Comparison of ENCODE assay signal across 1 cellular context in genomic region chr17:10041916-10042588, GRCh38.
TF ChIP-seq lines count a peak whose summit lies in the region.

No MANE protein-coding gene starts in this region.

TF ChIP-seq in GM12878, 131 proteins besides CTCF, POLR2A, EP300 and RAD21 (continued from another document and continues in another):
- TF ChIP-seq, protein P1, sequence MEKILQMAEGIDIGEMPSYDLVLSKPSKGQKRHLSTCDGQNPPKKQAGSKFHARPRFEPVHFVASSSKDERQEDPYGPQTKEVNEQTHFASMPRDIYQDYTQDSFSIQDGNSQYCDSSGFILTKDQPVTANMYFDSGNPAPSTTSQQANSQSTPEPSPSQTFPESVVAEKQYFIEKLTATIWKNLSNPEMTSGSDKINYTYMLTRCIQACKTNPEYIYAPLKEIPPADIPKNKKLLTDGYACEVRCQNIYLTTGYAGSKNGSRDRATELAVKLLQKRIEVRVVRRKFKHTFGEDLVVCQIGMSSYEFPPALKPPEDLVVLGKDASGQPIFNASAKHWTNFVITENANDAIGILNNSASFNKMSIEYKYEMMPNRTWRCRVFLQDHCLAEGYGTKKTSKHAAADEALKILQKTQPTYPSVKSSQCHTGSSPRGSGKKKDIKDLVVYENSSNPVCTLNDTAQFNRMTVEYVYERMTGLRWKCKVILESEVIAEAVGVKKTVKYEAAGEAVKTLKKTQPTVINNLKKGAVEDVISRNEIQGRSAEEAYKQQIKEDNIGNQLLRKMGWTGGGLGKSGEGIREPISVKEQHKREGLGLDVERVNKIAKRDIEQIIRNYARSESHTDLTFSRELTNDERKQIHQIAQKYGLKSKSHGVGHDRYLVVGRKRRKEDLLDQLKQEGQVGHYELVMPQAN (conservative IDR thresholded peaks at IDR 0.05) = no peak
- TF ChIP-seq YBX1 (IDR thresholded peaks at IDR 0.05) (no peak), FOXM1 (IDR thresholded peaks at IDR 0.05; ENCODE audit: low read depth, low read length) (peak; percentile 37; the same call in 1 of the 2 replicates), SP1 (IDR thresholded peaks at IDR 0.05; ENCODE audit: low read depth, low read length) (no peak), NBN (IDR thresholded peaks at IDR 0.05) (peak; percentile 53; the same call in 1 of the 2 replicates), YY1 (IDR thresholded peaks at IDR 0.05; ENCODE audit: low read depth, low read length) (no peak), ESRRA (IDR thresholded peaks at IDR 0.05; ENCODE audit: low read length) (no peak), SKIL (IDR thresholded peaks at IDR 0.05; ENCODE audit: low read depth, poor library complexity, severe bottlenecking) (peak; percentile 42), CREB1 (IDR thresholded peaks at IDR 0.05; ENCODE audit: low read depth) (no peak), MYB (IDR thresholded peaks at IDR 0.05; ENCODE audit: borderline replicate concordance, low read depth, low read length) (no peak), SMAD5 (IDR thresholded peaks at IDR 0.05; ENCODE audit: low read depth) (no peak), CHD4 (IDR thresholded peaks at IDR 0.05) (no peak), MEF2B (IDR thresholded peaks at IDR 0.05; ENCODE audit: partially characterized antibody, poor library complexity, severe bottlenecking) (peak; percentile 64), BCL11A (IDR thresholded peaks at IDR 0.05; ENCODE audit: low read depth, low read length) (peak; percentile 80), JUND (IDR thresholded peaks at IDR 0.05; ENCODE audit: low read depth, low read length) (peak; percentile 33; the same call in 1 of the 2 replicates), NRF1 (conservative IDR thresholded peaks at IDR 0.05; ENCODE audit: low read depth, low read length) (no peak), ZNF622 (IDR thresholded peaks at IDR 0.05) (no peak), E2F8 (IDR thresholded peaks at IDR 0.05; ENCODE audit: low read depth, partially characterized antibody) (no peak), ZZZ3 (IDR thresholded peaks at IDR 0.05; ENCODE audit: control insufficient read depth, insufficient read length, low read depth) (no peak), FOS (IDR thresholded peaks at IDR 0.05; ENCODE audit: borderline replicate concordance, extremely low read depth, insufficient read length) (no peak), MYC (IDR thresholded peaks at IDR 0.05; ENCODE audit: insufficient read depth, insufficient read length, insufficient replicate concordance, low read length, severe bottlenecking) (no peak), NFIC (IDR thresholded peaks at IDR 0.05; ENCODE audit: low read depth, low read length) (peak; percentile 59; the same call in 1 of the 2 replicates), POLR2AphosphoS5 (IDR thresholded peaks at IDR 0.05; ENCODE audit: low read length) (no peak), GATAD2B (conservative IDR thresholded peaks at IDR 0.05; ENCODE audit: low read depth) (no peak), PAX5 (IDR thresholded peaks at IDR 0.05; ENCODE audit: borderline replicate concordance, low read depth, low read length) (no peak), TCF12 (IDR thresholded peaks at IDR 0.05; ENCODE audit: low read depth, low read length) (0 out of 2 replicates have a peak, but pooled peaks have one; percentile 28), SMAD1 (IDR thresholded peaks at IDR 0.05; ENCODE audit: low read depth, partially characterized antibody) (no peak), TARDBP (IDR thresholded peaks at IDR 0.05; ENCODE audit: borderline replicate concordance) (no peak), MXI1 (IDR thresholded peaks at IDR 0.05; ENCODE audit: low read depth, low read length) (no peak), RFX5 (IDR thresholded peaks at IDR 0.05; ENCODE audit: low read depth, low read length) (no peak), CBX5 (IDR thresholded peaks at IDR 0.05; ENCODE audit: low read depth) (no peak), RBBP5 (conservative IDR thresholded peaks at IDR 0.05) (no peak), PML (IDR thresholded peaks at IDR 0.05; ENCODE audit: low read length) (no peak)
- TF ChIP-seq, protein P2, sequence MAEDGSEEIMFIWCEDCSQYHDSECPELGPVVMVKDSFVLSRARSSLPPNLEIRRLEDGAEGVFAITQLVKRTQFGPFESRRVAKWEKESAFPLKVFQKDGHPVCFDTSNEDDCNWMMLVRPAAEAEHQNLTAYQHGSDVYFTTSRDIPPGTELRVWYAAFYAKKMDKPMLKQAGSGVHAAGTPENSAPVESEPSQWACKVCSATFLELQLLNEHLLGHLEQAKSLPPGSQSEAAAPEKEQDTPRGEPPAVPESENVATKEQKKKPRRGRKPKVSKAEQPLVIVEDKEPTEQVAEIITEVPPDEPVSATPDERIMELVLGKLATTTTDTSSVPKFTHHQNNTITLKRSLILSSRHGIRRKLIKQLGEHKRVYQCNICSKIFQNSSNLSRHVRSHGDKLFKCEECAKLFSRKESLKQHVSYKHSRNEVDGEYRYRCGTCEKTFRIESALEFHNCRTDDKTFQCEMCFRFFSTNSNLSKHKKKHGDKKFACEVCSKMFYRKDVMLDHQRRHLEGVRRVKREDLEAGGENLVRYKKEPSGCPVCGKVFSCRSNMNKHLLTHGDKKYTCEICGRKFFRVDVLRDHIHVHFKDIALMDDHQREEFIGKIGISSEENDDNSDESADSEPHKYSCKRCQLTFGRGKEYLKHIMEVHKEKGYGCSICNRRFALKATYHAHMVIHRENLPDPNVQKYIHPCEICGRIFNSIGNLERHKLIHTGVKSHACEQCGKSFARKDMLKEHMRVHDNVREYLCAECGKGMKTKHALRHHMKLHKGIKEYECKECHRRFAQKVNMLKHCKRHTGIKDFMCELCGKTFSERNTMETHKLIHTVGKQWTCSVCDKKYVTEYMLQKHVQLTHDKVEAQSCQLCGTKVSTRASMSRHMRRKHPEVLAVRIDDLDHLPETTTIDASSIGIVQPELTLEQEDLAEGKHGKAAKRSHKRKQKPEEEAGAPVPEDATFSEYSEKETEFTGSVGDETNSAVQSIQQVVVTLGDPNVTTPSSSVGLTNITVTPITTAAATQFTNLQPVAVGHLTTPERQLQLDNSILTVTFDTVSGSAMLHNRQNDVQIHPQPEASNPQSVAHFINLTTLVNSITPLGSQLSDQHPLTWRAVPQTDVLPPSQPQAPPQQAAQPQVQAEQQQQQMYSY (CRISPR knock-in tag; IDR thresholded peaks at IDR 0.05) = no peak
- TF ChIP-seq, protein P3, sequence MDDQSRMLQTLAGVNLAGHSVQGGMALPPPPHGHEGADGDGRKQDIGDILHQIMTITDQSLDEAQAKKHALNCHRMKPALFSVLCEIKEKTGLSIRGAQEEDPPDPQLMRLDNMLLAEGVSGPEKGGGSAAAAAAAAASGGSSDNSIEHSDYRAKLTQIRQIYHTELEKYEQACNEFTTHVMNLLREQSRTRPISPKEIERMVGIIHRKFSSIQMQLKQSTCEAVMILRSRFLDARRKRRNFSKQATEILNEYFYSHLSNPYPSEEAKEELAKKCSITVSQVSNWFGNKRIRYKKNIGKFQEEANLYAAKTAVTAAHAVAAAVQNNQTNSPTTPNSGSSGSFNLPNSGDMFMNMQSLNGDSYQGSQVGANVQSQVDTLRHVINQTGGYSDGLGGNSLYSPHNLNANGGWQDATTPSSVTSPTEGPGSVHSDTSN (IDR thresholded peaks at IDR 0.05; ENCODE audit: insufficient replicate concordance, low read depth, low read length) = no peak
- TF ChIP-seq, protein P4, sequence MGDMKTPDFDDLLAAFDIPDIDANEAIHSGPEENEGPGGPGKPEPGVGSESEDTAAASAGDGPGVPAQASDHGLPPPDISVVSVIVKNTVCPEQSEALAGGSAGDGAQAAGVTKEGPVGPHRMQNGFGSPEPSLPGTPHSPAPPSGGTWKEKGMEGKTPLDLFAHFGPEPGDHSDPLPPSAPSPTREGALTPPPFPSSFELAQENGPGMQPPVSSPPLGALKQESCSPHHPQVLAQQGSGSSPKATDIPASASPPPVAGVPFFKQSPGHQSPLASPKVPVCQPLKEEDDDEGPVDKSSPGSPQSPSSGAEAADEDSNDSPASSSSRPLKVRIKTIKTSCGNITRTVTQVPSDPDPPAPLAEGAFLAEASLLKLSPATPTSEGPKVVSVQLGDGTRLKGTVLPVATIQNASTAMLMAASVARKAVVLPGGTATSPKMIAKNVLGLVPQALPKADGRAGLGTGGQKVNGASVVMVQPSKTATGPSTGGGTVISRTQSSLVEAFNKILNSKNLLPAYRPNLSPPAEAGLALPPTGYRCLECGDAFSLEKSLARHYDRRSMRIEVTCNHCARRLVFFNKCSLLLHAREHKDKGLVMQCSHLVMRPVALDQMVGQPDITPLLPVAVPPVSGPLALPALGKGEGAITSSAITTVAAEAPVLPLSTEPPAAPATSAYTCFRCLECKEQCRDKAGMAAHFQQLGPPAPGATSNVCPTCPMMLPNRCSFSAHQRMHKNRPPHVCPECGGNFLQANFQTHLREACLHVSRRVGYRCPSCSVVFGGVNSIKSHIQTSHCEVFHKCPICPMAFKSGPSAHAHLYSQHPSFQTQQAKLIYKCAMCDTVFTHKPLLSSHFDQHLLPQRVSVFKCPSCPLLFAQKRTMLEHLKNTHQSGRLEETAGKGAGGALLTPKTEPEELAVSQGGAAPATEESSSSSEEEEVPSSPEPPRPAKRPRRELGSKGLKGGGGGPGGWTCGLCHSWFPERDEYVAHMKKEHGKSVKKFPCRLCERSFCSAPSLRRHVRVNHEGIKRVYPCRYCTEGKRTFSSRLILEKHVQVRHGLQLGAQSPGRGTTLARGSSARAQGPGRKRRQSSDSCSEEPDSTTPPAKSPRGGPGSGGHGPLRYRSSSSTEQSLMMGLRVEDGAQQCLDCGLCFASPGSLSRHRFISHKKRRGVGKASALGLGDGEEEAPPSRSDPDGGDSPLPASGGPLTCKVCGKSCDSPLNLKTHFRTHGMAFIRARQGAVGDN (IDR thresholded peaks at IDR 0.05) = no peak
- TF ChIP-seq, protein P5, sequence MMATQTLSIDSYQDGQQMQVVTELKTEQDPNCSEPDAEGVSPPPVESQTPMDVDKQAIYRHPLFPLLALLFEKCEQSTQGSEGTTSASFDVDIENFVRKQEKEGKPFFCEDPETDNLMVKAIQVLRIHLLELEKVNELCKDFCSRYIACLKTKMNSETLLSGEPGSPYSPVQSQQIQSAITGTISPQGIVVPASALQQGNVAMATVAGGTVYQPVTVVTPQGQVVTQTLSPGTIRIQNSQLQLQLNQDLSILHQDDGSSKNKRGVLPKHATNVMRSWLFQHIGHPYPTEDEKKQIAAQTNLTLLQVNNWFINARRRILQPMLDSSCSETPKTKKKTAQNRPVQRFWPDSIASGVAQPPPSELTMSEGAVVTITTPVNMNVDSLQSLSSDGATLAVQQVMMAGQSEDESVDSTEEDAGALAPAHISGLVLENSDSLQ (IDR thresholded peaks at IDR 0.05) = peak; percentile 53
- TF ChIP-seq, protein P6, sequence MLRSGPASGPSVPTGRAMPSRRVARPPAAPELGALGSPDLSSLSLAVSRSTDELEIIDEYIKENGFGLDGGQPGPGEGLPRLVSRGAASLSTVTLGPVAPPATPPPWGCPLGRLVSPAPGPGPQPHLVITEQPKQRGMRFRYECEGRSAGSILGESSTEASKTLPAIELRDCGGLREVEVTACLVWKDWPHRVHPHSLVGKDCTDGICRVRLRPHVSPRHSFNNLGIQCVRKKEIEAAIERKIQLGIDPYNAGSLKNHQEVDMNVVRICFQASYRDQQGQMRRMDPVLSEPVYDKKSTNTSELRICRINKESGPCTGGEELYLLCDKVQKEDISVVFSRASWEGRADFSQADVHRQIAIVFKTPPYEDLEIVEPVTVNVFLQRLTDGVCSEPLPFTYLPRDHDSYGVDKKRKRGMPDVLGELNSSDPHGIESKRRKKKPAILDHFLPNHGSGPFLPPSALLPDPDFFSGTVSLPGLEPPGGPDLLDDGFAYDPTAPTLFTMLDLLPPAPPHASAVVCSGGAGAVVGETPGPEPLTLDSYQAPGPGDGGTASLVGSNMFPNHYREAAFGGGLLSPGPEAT (IDR thresholded peaks at IDR 0.05; ENCODE audit: low read depth) = 0 out of 2 replicates have a peak, but pooled peaks have one; percentile 18
- TF ChIP-seq, protein P7, sequence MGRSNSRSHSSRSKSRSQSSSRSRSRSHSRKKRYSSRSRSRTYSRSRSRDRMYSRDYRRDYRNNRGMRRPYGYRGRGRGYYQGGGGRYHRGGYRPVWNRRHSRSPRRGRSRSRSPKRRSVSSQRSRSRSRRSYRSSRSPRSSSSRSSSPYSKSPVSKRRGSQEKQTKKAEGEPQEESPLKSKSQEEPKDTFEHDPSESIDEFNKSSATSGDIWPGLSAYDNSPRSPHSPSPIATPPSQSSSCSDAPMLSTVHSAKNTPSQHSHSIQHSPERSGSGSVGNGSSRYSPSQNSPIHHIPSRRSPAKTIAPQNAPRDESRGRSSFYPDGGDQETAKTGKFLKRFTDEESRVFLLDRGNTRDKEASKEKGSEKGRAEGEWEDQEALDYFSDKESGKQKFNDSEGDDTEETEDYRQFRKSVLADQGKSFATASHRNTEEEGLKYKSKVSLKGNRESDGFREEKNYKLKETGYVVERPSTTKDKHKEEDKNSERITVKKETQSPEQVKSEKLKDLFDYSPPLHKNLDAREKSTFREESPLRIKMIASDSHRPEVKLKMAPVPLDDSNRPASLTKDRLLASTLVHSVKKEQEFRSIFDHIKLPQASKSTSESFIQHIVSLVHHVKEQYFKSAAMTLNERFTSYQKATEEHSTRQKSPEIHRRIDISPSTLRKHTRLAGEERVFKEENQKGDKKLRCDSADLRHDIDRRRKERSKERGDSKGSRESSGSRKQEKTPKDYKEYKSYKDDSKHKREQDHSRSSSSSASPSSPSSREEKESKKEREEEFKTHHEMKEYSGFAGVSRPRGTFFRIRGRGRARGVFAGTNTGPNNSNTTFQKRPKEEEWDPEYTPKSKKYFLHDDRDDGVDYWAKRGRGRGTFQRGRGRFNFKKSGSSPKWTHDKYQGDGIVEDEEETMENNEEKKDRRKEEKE (IDR thresholded peaks at IDR 0.05) = no peak
